ENCODE assay signal across 8 cellular contexts in genomic region chr2:11692966-11693521, GRCh38. TPM values are rescaled to one million over a fixed set of nuclear protein-coding genes. Genes with fewer than 3 reads are reported as not detected.
DNase-seq lines count a peak whose midpoint lies in the region; ATAC-seq and TF ChIP-seq lines count a peak whose summit lies in the region.

No MANE protein-coding gene starts in this region.

- no peak overlapping the region for H3K4me3 ChIP-seq in lung

- H3K4me1 ChIP-seq in lung (ENCODE audit: control insufficient read depth in 2 of 2, insufficient read depth in 2 of 2, low read length in 2 of 2), result peaks cover 9 to 13% of the 10 kb centered on the region in 2 donors

- ATAC-seq in GM19025 (IDR thresholded peaks at IDR 0.05; ENCODE audit: low read depth, unreplicated experiment) (peak; percentile 64), HG03139 (IDR thresholded peaks at IDR 0.05; ENCODE audit: unreplicated experiment) (peak; percentile 64), lung (ENCODE audit: insufficient read depth, low FRiP score) (peak; percentile 73)
- peak; percentile 62 to 67 for ATAC-seq in activated CD4-positive, CD25-positive, alpha-beta regulatory T cell treated with anti-CD3 and anti-CD28 coated beads, Interleukin-2, amount 50 U/mL, for 24 hours

- no peaks in the 10 kb centered on the region for H3K27me3 ChIP-seq in lung (ENCODE audit: control insufficient read depth, insufficient read depth)

- H3K27ac ChIP-seq in lung (ENCODE audit: low read depth in 1 of 2, low read length in 1 of 2), result no peak overlapping the region

- TF ChIP-seq CTCF in lung (IDR thresholded peaks at IDR 0.05; ENCODE audit: control extremely low read depth, extremely low read depth), result peak; percentile 77

- H3K36me3 ChIP-seq in lung (ENCODE audit: control insufficient read depth in 2 of 2, insufficient read depth in 2 of 2, low read length in 2 of 2), result no peaks in the 10 kb centered on the region

- no peaks in the 10 kb centered on the region for H3K9me3 ChIP-seq in lung (ENCODE audit: control insufficient read depth in 2 of 2, insufficient read depth in 1 of 2, low read length in 1 of 2)

- DNase-seq in AML-193 (lab: John Stamatoyannopoulos, UW) (peak; percentile 59 to 61), NCI-H345 treated with DMSO at 0.1 percent for 48 hours (lab: John Stamatoyannopoulos, UW; ENCODE audit: unreplicated experiment) (peak; percentile 62), cerebellar cortex (ENCODE audit: low spot score) (peak; percentile 83), lung (ENCODE audit: low spot score) (peak; percentile 70)
- peak; percentile 30 to 32 for DNase-seq in stimulated activated CD8-positive, alpha-beta memory T cell treated with anti-CD3 and anti-CD28 coated beads, Interleukin-2, amount 100 ng/mL, for 48 hours (ENCODE audit: low read depth in 2 of 2)

- 24 to 31% methylated on average over 9 of the region's 9 CpGs for WGBS in lung, 2 donors

RNA-seq across cellular contexts. Expression of gene NTSR2, which starts 23.0 kb away (rescaled TPM):
- total RNA-seq in lung, result not detected
- not detected for polyA plus RNA-seq in lung

RNA-seq across cellular contexts. Expression of gene LPIN1, which starts 53.4 kb away (rescaled TPM):
- 10 to 100 TPM; 36.1 to 43.4 TPM for total RNA-seq in lung
- 10 to 100 TPM; 14.7 to 16.0 TPM for polyA plus RNA-seq in lung

Comparison
In these comparisons a context has a peak if more than half of its experiments do, and no peak if none do; other contexts are left out.
1. DNase-seq: peak in every context shown above with its lines; median percentile 83 in cerebellar cortex; 70 in lung; 62 in NCI-H345 treated with DMSO at 0.1 percent for 48 hours; 60 in AML-193; 31 in stimulated activated CD8-positive, alpha-beta memory T cell treated with anti-CD3 and anti-CD28 coated beads, Interleukin-2, amount 100 ng/mL, for 48 hours.